In genomic region chr6:35557239-35557638, GRCh38 we compare ENCODE assay signal across 19 cellular contexts. TPM values are rescaled to one million over a fixed set of nuclear protein-coding genes. Genes with fewer than 3 reads are reported as not detected.
"Had no signal": no experiment of that assay in that cellular context is flagged by ENCODE, and none has a peak within 500 bp of the region (broad histone marks: within the 10 kb centered on the region; RNA-seq: fewer than 3 reads in every experiment).

No MANE protein-coding gene starts in this region.

- H3K27ac Mint-ChIP-seq: activated CD4-positive, alpha-beta T cell treated with anti-CD3 and anti-CD28 coated beads, Interleukin-2, amount 10 ng/mL, durations not matched to agents 24 days and 14 days; activated CD8-positive, alpha-beta T cell treated with anti-CD3 and anti-CD28 coated beads for 36 hours; activated T-cell treated with anti-CD3 and anti-CD28 coated beads, Interleukin-2, amount 50 U/mL, for 24 hours; nephron; stimulated activated naive CD8-positive, alpha-beta T cell treated with anti-CD3 and anti-CD28 coated beads, Interleukin-15, Interleukin-2, amounts not matched to agents 100 ng/mL and 50 ng/mL, for 24 hours had no signal

- H3K9me3 Mint-ChIP-seq: activated CD4-positive, alpha-beta T cell treated with anti-CD3 and anti-CD28 coated beads, Interleukin-2, amount 10 ng/mL, durations not matched to agents 24 days and 14 days; activated CD8-positive, alpha-beta T cell treated with anti-CD3 and anti-CD28 coated beads for 36 hours; activated T-cell treated with anti-CD3 and anti-CD28 coated beads, Interleukin-2, amount 50 U/mL, for 24 hours; stimulated activated naive CD8-positive, alpha-beta T cell treated with anti-CD3 and anti-CD28 coated beads, Interleukin-15, Interleukin-2, amounts not matched to agents 100 ng/mL and 50 ng/mL, for 24 hours had no signal

- H3K4me3 Mint-ChIP-seq: activated CD4-positive, alpha-beta T cell treated with anti-CD3 and anti-CD28 coated beads, Interleukin-2, amount 10 ng/mL, durations not matched to agents 24 days and 14 days; activated CD8-positive, alpha-beta T cell treated with anti-CD3 and anti-CD28 coated beads for 36 hours; activated T-cell treated with anti-CD3 and anti-CD28 coated beads, Interleukin-2, amount 50 U/mL, for 24 hours; nephron; stimulated activated naive CD8-positive, alpha-beta T cell treated with anti-CD3 and anti-CD28 coated beads, Interleukin-15, Interleukin-2, amounts not matched to agents 100 ng/mL and 50 ng/mL, for 24 hours had no signal

- DNase-seq: activated CD4-positive, alpha-beta T cell treated with anti-CD3 and anti-CD28 coated beads, Interleukin-2, amount 10 ng/mL, durations not matched to agents 24 days and 14 days; activated CD8-positive, alpha-beta T cell treated with anti-CD3 and anti-CD28 coated beads for 36 hours; activated naive CD4-positive, alpha-beta T cell treated with anti-CD3 and anti-CD28 coated beads, Interleukin-2, amount 50 U/mL, for 16 hours; activated T-cell treated with anti-CD3 and anti-CD28 coated beads, Interleukin-2, amount 50 U/mL, for 24 hours; foreskin melanocyte; kidney glomerular epithelial cell; nucleus accumbens; retina; T1000 had no signal

- H3K27me3 ChIP-seq: ascending aorta, heart right ventricle, tibial nerve had no signal

- ATAC-seq: activated CD8-positive, alpha-beta T cell treated with anti-CD3 and anti-CD28 coated beads for 36 hours had no signal

- H3K36me3 ChIP-seq: ascending aorta, heart right ventricle, tibial nerve had no signal

- H3K27ac ChIP-seq: ascending aorta, coronary artery, heart right ventricle, tibial nerve had no signal

- H3K9me3 ChIP-seq: ascending aorta had no signal

- H3K4me3 ChIP-seq: ascending aorta, coronary artery, heart right ventricle, tibial nerve had no signal

- H3K4me1 ChIP-seq: ascending aorta, tibial nerve had no signal

- H3K27me3 Mint-ChIP-seq: activated CD8-positive, alpha-beta T cell treated with anti-CD3 and anti-CD28 coated beads for 36 hours; stimulated activated naive CD8-positive, alpha-beta T cell treated with anti-CD3 and anti-CD28 coated beads, Interleukin-15, Interleukin-2, amounts not matched to agents 100 ng/mL and 50 ng/mL, for 24 hours had no signal

- H3K4me1 Mint-ChIP-seq: activated CD4-positive, alpha-beta T cell treated with anti-CD3 and anti-CD28 coated beads, Interleukin-2, amount 10 ng/mL, durations not matched to agents 24 days and 14 days; nephron had no signal

RNA-seq across cellular contexts. Expression of gene TULP1, which starts 44.5 kb away (rescaled TPM):
- total RNA-seq: activated CD4-positive, alpha-beta T cell treated with anti-CD3 and anti-CD28 coated beads, Interleukin-2, amount 10 ng/mL, durations not matched to agents 24 days and 14 days; activated CD8-positive, alpha-beta T cell treated with anti-CD3 and anti-CD28 coated beads for 36 hours; ascending aorta; epithelial cell of proximal tubule; fibroblast of lung; heart right ventricle; posterior vena cava; T-helper 1 cell treated with Interleukin-12 subunit alpha and Interleukin-12 subunit beta and Interleukin-4 antibody, amounts not matched to agents 30 ng/mL and 1 ng/mL, for 36 hours had no signal
- polyA plus RNA-seq: fibroblast of lung had no signal
